9 cellular contexts compared by ENCODE assay signal in genomic region chr5:119032653-119033052, GRCh38. TPM values are rescaled to one million over a fixed set of nuclear protein-coding genes. Genes with fewer than 3 reads are reported as not detected.
A peak's percentile ranks its signal among the peaks of the same experiment; 100 is the strongest.
DNase-seq lines count a peak whose midpoint lies in the region; ATAC-seq and TF ChIP-seq lines count a peak whose summit lies in the region.
"Had no signal": no experiment of that assay in that cellular context is flagged by ENCODE, and none has a peak within 500 bp of the region (broad histone marks: within the 10 kb centered on the region; RNA-seq: fewer than 3 reads in every experiment).

No MANE protein-coding gene starts in this region.

- peaks cover 61% of the 10 kb centered on the region for H3F3A ChIP-seq in SU-DHL-6 (ENCODE audit: insufficient read depth)

- no peaks in the 10 kb centered on the region for H3K4me1 ChIP-seq in left ventricle myocardium inferior

- no peak overlapping the region for H3K4me3 ChIP-seq in left ventricle myocardium inferior
- peak overlapping the region; percentile 31 for H3K4me3 ChIP-seq in SU-DHL-6 (ENCODE audit: insufficient read depth, low read length, poor library complexity, severe bottlenecking)

- peak overlapping the region; percentile 89 for H3K4me2 ChIP-seq in SU-DHL-6 (ENCODE audit: low read depth, low read length, poor library complexity, severe bottlenecking)

- H3K27ac Mint-ChIP-seq in stimulated activated naive B cell treated with anti-CD40 and anti-IgM and Interleukin-4, amounts not matched to agents 10 μg/mL and 1 μg/mL and 100 μg/mL, for 72 hours = peak overlapping the region; percentile 80
- H3K27ac Mint-ChIP-seq in natural killer cell = no peak overlapping the region

- no peak overlapping the region for H3K27ac ChIP-seq in left ventricle myocardium inferior (replicated peaks)
- H3K27ac ChIP-seq in SU-DHL-6 (ENCODE audit: low read depth, low read length) = peak overlapping the region; percentile 99

- H3K27me3 ChIP-seq in left ventricle myocardium inferior (ENCODE audit: low read depth) (no peaks in the 10 kb centered on the region), SU-DHL-6 (ENCODE audit: low read length) (no peaks in the 10 kb centered on the region)

- H3K79me2 ChIP-seq in SU-DHL-6 (ENCODE audit: insufficient read depth, low read length) = no peaks in the 10 kb centered on the region

- intact Hi-C loops in Right ventricle myocardium superior (cut with DNase I) = no loop called here
- intact Hi-C loops in left ventricle myocardium inferior (cut with micrococcal nuclease) = no loop called here
- intact Hi-C loops in natural killer cell (cut with micrococcal nuclease) = no loop called here

- peaks cover 22 to 51% of the 10 kb centered on the region in 2 donors for H3K4me1 Mint-ChIP-seq in stimulated activated naive B cell treated with anti-CD40 and anti-IgM and Interleukin-4, amounts not matched to agents 10 μg/mL and 1 μg/mL and 100 μg/mL, for 72 hours
- peaks cover 13 to 15% of the 10 kb centered on the region in 2 donors for H3K4me1 Mint-ChIP-seq in natural killer cell

- DNase-seq in Right ventricle myocardium superior (no peak), left ventricle myocardium inferior (no peak), EL (no peak), natural killer cell (no peak), NCI-H2227 (lab: John Stamatoyannopoulos, UW; ENCODE audit: unreplicated experiment) (no peak)
- DNase-seq in stimulated activated naive B cell treated with anti-CD40 and anti-IgM and Interleukin-4, amounts not matched to agents 10 μg/mL and 1 μg/mL and 100 μg/mL, for 72 hours = no peak
- DNase-seq: NCI-H1436 treated with DMSO at 0.1 percent for 48 hours had no signal

- ATAC-seq in Right ventricle myocardium superior (ENCODE audit: poor library complexity) = peak; percentile 34
- ATAC-seq in HG02870 (IDR thresholded peaks at IDR 0.05; ENCODE audit: unreplicated experiment) = peak; percentile 44
- peak; percentile 35 to 52 for ATAC-seq in stimulated activated naive B cell treated with anti-CD40 and anti-IgM and Interleukin-4, amounts not matched to agents 10 μg/mL and 1 μg/mL and 100 μg/mL, for 72 hours (replicated peaks)
- ATAC-seq in natural killer cell = no peak

- no peaks in the 10 kb centered on the region for H3K36me3 Mint-ChIP-seq in stimulated activated naive B cell treated with anti-CD40 and anti-IgM and Interleukin-4, amounts not matched to agents 10 μg/mL and 1 μg/mL and 100 μg/mL, for 72 hours
- no peaks in the 10 kb centered on the region for H3K36me3 Mint-ChIP-seq in natural killer cell

- TF ChIP-seq CTCF in left ventricle myocardium inferior (IDR thresholded peaks at IDR 0.05; ENCODE audit: borderline replicate concordance) = no peak
- TF ChIP-seq CTCF in SU-DHL-6 (IDR thresholded peaks at IDR 0.05; ENCODE audit: insufficient read depth, low read length, poor library complexity, severe bottlenecking) = no peak
- no peak for TF ChIP-seq CTCF in natural killer cell (IDR thresholded peaks at IDR 0.05)

- H3K36me3 ChIP-seq in left ventricle myocardium inferior (no peaks in the 10 kb centered on the region), SU-DHL-6 (ENCODE audit: low read length) (no peaks in the 10 kb centered on the region)

- H3K9me3 Mint-ChIP-seq in stimulated activated naive B cell treated with anti-CD40 and anti-IgM and Interleukin-4, amounts not matched to agents 10 μg/mL and 1 μg/mL and 100 μg/mL, for 72 hours = peaks cover 0 to 3% of the 10 kb centered on the region in 2 donors
- H3K9me3 Mint-ChIP-seq in natural killer cell = no peaks in the 10 kb centered on the region

- H3K27me3 Mint-ChIP-seq in stimulated activated naive B cell treated with anti-CD40 and anti-IgM and Interleukin-4, amounts not matched to agents 10 μg/mL and 1 μg/mL and 100 μg/mL, for 72 hours = no peaks in the 10 kb centered on the region
- no peaks in the 10 kb centered on the region for H3K27me3 Mint-ChIP-seq in natural killer cell (ENCODE audit: low read depth in 2 of 2)

- H3K9me3 ChIP-seq in left ventricle myocardium inferior (replicated peaks) (no peaks in the 10 kb centered on the region), SU-DHL-6 (ENCODE audit: insufficient read depth, low read length) (no peaks in the 10 kb centered on the region)

- H2AFZ ChIP-seq in SU-DHL-6 (ENCODE audit: low read depth, low read length, severe bottlenecking) = peak overlapping the region; percentile 88

- no peaks in the 10 kb centered on the region for H3K9me2 ChIP-seq in SU-DHL-6 (replicated peaks; ENCODE audit: insufficient read depth, low read length)

- H3K4me3 Mint-ChIP-seq in stimulated activated naive B cell treated with anti-CD40 and anti-IgM and Interleukin-4, amounts not matched to agents 10 μg/mL and 1 μg/mL and 100 μg/mL, for 72 hours = peak overlapping the region; percentile 49 to 53
- no peak overlapping the region for H3K4me3 Mint-ChIP-seq in natural killer cell

- no peaks in the 10 kb centered on the region for H4K20me1 ChIP-seq in SU-DHL-6 (ENCODE audit: low read depth, low read length)

- peak overlapping the region; percentile 45 for H3K9ac ChIP-seq in SU-DHL-6 (ENCODE audit: low read length)

RNA-seq across cellular contexts. Expression of gene DMXL1, which starts 38.2 kb away (rescaled TPM):
- total RNA-seq in Right ventricle myocardium superior (23.3 TPM), left ventricle myocardium inferior (22.3 TPM), natural killer cell (10 to 100 TPM; 36.7 to 43.0 (median 39.9) TPM)

RNA-seq across cellular contexts. Expression of gene DTWD2, which starts 44.3 kb away (rescaled TPM):
- 11.8 TPM for total RNA-seq in Right ventricle myocardium superior
- total RNA-seq in left ventricle myocardium inferior = 14.7 TPM
- 1 to 10 TPM; 3.7 to 6.0 (median 4.1) TPM for total RNA-seq in natural killer cell

Comparison
In these comparisons a context has a peak if more than half of its experiments do, and no peak if none do; other contexts are left out.
1. ATAC-seq: peak in Right ventricle myocardium superior (single experiment), HG02870 (single experiment) and stimulated activated naive B cell treated with anti-CD40 and anti-IgM and Interleukin-4, amounts not matched to agents 10 μg/mL and 1 μg/mL and 100 μg/mL, for 72 hours (2 of 2); none in natural killer cell (0 of 3).